ENCODE assay signal across 11 cellular contexts in genomic region chr7:39464350-39465054, GRCh38.
DNase-seq lines count a peak whose midpoint lies in the region; ATAC-seq and TF ChIP-seq lines count a peak whose summit lies in the region.
"Had no signal": no experiment of that assay in that cellular context is flagged by ENCODE, and none has a peak within 500 bp of the region (broad histone marks: within the 10 kb centered on the region; RNA-seq: fewer than 3 reads in every experiment).

No MANE protein-coding gene starts in this region.

- H3K27me3 ChIP-seq in right atrium auricular region (no peaks in the 10 kb centered on the region), upper lobe of right lung (peaks cover 11% of the 10 kb centered on the region), stomach (peaks cover 0 to 5% (median 0%) of the 10 kb centered on the region in 3 donors)
- H3K27me3 ChIP-seq: left lung had no signal

- H3K4me3 ChIP-seq in right atrium auricular region (no peak overlapping the region), upper lobe of right lung (no peak overlapping the region), stomach (peak overlapping the region in 2 of 4 donors; percentile 3 to 13)
- H3K4me3 ChIP-seq: gastroesophageal sphincter, HAP-1, left lung had no signal

- ATAC-seq in Right ventricle myocardium superior (ENCODE audit: poor library complexity) (peak; percentile 25), HG03565 (IDR thresholded peaks at IDR 0.05; ENCODE audit: unreplicated experiment) (peak; percentile 9), left colon (peak; percentile 79), upper lobe of right lung (peak; percentile 13), GM18505 (IDR thresholded peaks at IDR 0.05; ENCODE audit: unreplicated experiment) (no peak)
- ATAC-seq: gastroesophageal sphincter had no signal

- H3K27ac ChIP-seq in right atrium auricular region (no peak overlapping the region), upper lobe of right lung (no peak overlapping the region), stomach (no peak overlapping the region)
- H3K27ac ChIP-seq: gastroesophageal sphincter, left lung had no signal

- 78 to 83% (median 80%) methylated on average over 16 of the region's 16 CpGs for WGBS in stomach, 5 donors

- H3K36me3 ChIP-seq in right atrium auricular region: no peaks in the 10 kb centered on the region
- H3K36me3 ChIP-seq in upper lobe of right lung: no peaks in the 10 kb centered on the region
- no peaks in the 10 kb centered on the region for H3K36me3 ChIP-seq in stomach
- H3K36me3 ChIP-seq: gastroesophageal sphincter, HAP-1, left lung had no signal

- H3K9me3 ChIP-seq in right atrium auricular region (no peaks in the 10 kb centered on the region), upper lobe of right lung (no peaks in the 10 kb centered on the region), stomach (no peaks in the 10 kb centered on the region)
- H3K9me3 ChIP-seq: gastroesophageal sphincter, HAP-1, left lung had no signal

- TF ChIP-seq CTCF in right atrium auricular region (IDR thresholded peaks at IDR 0.05) (no peak), upper lobe of right lung (IDR thresholded peaks at IDR 0.05) (no peak), stomach (IDR thresholded peaks at IDR 0.05) (no peak)

- DNase-seq in Right ventricle myocardium superior: no peak
- no peak for DNase-seq in right atrium auricular region (ENCODE audit: low spot score)
- DNase-seq in left colon: peak in 1 of 2 donors; percentile 6
- DNase-seq in upper lobe of right lung: no peak
- no peak for DNase-seq in stomach
- no peak for DNase-seq in T1000 (lab: John Stamatoyannopoulos, UW)
- DNase-seq: left lung had no signal

- no peak for TF ChIP-seq POLR2A in GM18505 (IDR thresholded peaks at IDR 0.05; ENCODE audit: borderline replicate concordance, extremely low read depth, insufficient read depth, insufficient read length)
- TF ChIP-seq POLR2A in stomach (IDR thresholded peaks at IDR 0.05): no peak

- no peaks in the 10 kb centered on the region for H3K4me1 ChIP-seq in right atrium auricular region
- H3K4me1 ChIP-seq in upper lobe of right lung: no peaks in the 10 kb centered on the region
- H3K4me1 ChIP-seq in stomach: peaks cover 0 to 11% (median 3%) of the 10 kb centered on the region in 4 donors
- H3K4me1 ChIP-seq: left lung had no signal

- TF ChIP-seq EP300 in stomach (IDR thresholded peaks at IDR 0.05): no peak

- intact Hi-C loops in Right ventricle myocardium superior (cut with DNase I): loop anchor here (2.0 kb wide), 1 partner anchor 666 kb away; no protein-coding TSS in a partner anchor
- intact Hi-C loops in left colon (cut with DNase I, micrococcal nuclease): loop anchor here in 1 of 2 donors (5.0 to 10.0 kb wide), 2 partner anchors 670 to 1067 kb away; no protein-coding TSS in a partner anchor
- intact Hi-C loops in upper lobe of right lung (cut with DNase I): no loop called here
- intact Hi-C loops in stomach (cut with DNase I; ENCODE audit: low total_unique reads): loop anchor here (5.0 to 10.0 kb wide), 2 partner anchors 532 to 670 kb away; no protein-coding TSS in a partner anchor
